21 cellular contexts compared by ENCODE assay signal in the genomic region with DNA sequence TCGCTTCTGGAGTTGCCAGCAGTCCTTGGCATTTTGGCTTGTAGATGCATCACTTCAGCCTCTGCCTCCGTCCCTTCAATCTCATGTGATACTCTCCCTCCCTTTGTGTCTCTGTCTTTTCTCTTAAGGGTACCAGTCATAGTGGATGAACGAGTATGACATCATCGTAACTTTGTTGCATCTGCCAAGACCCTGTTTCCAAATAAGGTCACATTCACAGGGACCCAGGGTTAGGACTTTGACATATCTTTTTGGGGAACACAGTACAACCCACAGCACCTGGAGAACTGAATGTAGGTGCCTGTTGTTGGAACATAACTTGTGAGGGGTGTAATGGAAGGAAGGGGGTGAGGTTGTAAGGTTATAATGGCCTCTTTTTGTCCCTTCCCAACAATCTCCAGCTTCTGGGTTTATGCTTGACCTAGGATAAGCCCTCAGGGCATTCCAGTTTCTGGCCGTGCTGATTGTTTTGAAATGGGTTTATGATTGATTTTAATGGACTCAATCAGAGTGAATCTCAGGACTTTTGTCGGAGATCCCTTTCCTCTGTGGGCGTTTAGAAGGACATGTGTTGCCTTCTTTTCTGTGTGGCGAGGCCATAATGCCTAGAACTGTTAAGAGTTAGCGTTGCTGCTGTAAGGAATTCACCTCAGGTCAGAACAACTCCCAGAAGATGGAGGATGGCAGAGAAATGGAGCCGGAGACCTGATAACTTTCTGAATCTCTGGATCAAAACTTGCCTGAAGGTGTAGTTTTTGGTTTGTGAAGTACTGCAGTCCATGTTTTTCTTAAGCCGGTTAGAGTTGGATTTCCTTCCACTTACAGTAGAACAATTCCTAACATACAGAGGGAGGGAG. TPM values are rescaled to one million over a fixed set of nuclear protein-coding genes. Genes with fewer than 3 reads are reported as not detected.
A peak's percentile ranks its signal among the peaks of the same experiment; 100 is the strongest.
DNase-seq lines count a peak whose midpoint lies in the region; ATAC-seq, FAIRE-seq and TF ChIP-seq lines count a peak whose summit lies in the region.
"Had no signal": no experiment of that assay in that cellular context is flagged by ENCODE, and none has a peak within 500 bp of the region (broad histone marks: within the 10 kb centered on the region; RNA-seq: fewer than 3 reads in every experiment).

No MANE protein-coding gene starts in this region.

- intact Hi-C loops in HepG2 (cut with micrococcal nuclease; ENCODE audit: unreplicated experiment): no loop called here

- H3K27me3 ChIP-seq in bronchial epithelial cell (ENCODE audit: control insufficient read depth, insufficient read depth, low read length) (no peaks in the 10 kb centered on the region), HepG2 (ENCODE audit: control insufficient read depth in 1 of 2, insufficient read depth in 2 of 2, low read length in 2 of 2) (no peaks in the 10 kb centered on the region)

- H3K9ac ChIP-seq in HepG2 (ENCODE audit: insufficient read depth, low read depth, low read length): no peak overlapping the region

- no peaks in the 10 kb centered on the region; the same call in 1 of the 2 replicates for H4K20me1 ChIP-seq in HepG2 (ENCODE audit: insufficient read depth, low read length)

- in situ Hi-C loops in HepG2 (cut with HindIII; ENCODE audit: extremely low pct_ligation_motif_present, low pct_unique_long_range_greater_than_20kb): no loop called here

- peak overlapping the region; percentile 3 for H3K27ac ChIP-seq in HepG2 (ENCODE audit: extremely low read length, insufficient read depth, low read length)
- H3K27ac ChIP-seq: C4-2B had no signal

- H3K79me2 ChIP-seq in HepG2 (ENCODE audit: insufficient read depth, low read length): peaks cover 56% of the 10 kb centered on the region

- no peak overlapping the region for H3K4me2 ChIP-seq in HepG2 (ENCODE audit: low read depth, low read length)

- H3K9me3 Mint-ChIP-seq in activated T-cell treated with anti-CD3 and anti-CD28 coated beads, Interleukin-2, amount 50 U/mL, for 24 hours: no peaks in the 10 kb centered on the region
- H3K9me3 Mint-ChIP-seq in stimulated activated naive B cell treated with anti-CD40 and anti-IgM and Interleukin-4, amounts not matched to agents 10 μg/mL and 1 μg/mL and 100 μg/mL, for 72 hours: no peaks in the 10 kb centered on the region
- H3K9me3 Mint-ChIP-seq: HFFc6 had no signal

- H3K27ac Mint-ChIP-seq in activated T-cell treated with anti-CD3 and anti-CD28 coated beads, Interleukin-2, amount 50 U/mL, for 24 hours: peak overlapping the region; percentile 13
- peak overlapping the region; percentile 26 for H3K27ac Mint-ChIP-seq in stimulated activated naive B cell treated with anti-CD40 and anti-IgM and Interleukin-4, amounts not matched to agents 10 μg/mL and 1 μg/mL and 100 μg/mL, for 72 hours
- H3K27ac Mint-ChIP-seq: HFFc6 had no signal

- TF ChIP-seq CTCF in bronchial epithelial cell (IDR thresholded peaks at IDR 0.05; ENCODE audit: insufficient read depth, low read length, severe bottlenecking) (no peak), HepG2 (CRISPR knock-in tag; IDR thresholded peaks at IDR 0.05) (no peak)

- no peaks in the 10 kb centered on the region for H3K9me3 ChIP-seq in HepG2 (ENCODE audit: low read length)

- H3K4me1 ChIP-seq in HepG2 (ENCODE audit: insufficient read depth, low read length): peaks cover 47% of the 10 kb centered on the region

- BruUV-seq in HepG2 (replicated peaks; lab: Mats Ljungman, UMichigan): no TSS peak

- DNase-seq in activated T-cell treated with anti-CD3 and anti-CD28 coated beads, Interleukin-2, amount 50 U/mL, for 24 hours: no peak
- no peak for DNase-seq in activated T-cell treated with anti-CD3 and anti-CD28 coated beads for 4 hours
- DNase-seq in bronchial epithelial cell (ENCODE audit: low read depth): no peak
- no peak for DNase-seq in HepG2 (ENCODE audit: low spot score)
- DNase-seq in stimulated activated naive B cell treated with anti-CD40 and anti-IgM and Interleukin-4, amounts not matched to agents 10 μg/mL and 1 μg/mL and 100 μg/mL, for 72 hours: no peak
- no peak for DNase-seq in GM03348 (ENCODE audit: low spot score)
- DNase-seq in SW480 (ENCODE audit: low spot score): no peak
- no peak for DNase-seq in NK-92 treated with Interleukin-12 subunit alpha and Interleukin-12 subunit beta, amount 100 ng/mL, for 24 hours (lab: John Stamatoyannopoulos, UW)
- DNase-seq: DMS53, GDM1, HFFc6, KG1, MV-4-11, NCI-H1105 treated with DMSO at 0.1 percent for 48 hours, NCI-H2029 treated with DMSO at 0.1 percent for 48 hours, NCI-H226, NCI-H524, NCI-H774, SIG-M5 had no signal

- no peak overlapping the region for H3K4me3 Mint-ChIP-seq in activated T-cell treated with anti-CD3 and anti-CD28 coated beads, Interleukin-2, amount 50 U/mL, for 24 hours
- no peak overlapping the region for H3K4me3 Mint-ChIP-seq in stimulated activated naive B cell treated with anti-CD40 and anti-IgM and Interleukin-4, amounts not matched to agents 10 μg/mL and 1 μg/mL and 100 μg/mL, for 72 hours
- H3K4me3 Mint-ChIP-seq: HFFc6 had no signal

- TF ChIP-seq POLR2A in HepG2 (IDR thresholded peaks at IDR 0.05; ENCODE audit: insufficient read depth in 1 of 2, low read depth in 2 of 2, low read length in 2 of 2): 0 out of 4 replicates have a peak, but pooled peaks of 1 of the 2 experiments have one; percentile 23

- H3K4me3 ChIP-seq in bronchial epithelial cell (ENCODE audit: low read depth, low read length): no peak overlapping the region
- H3K4me3 ChIP-seq in HepG2 (replicated peaks in 1 of 3; ENCODE audit: insufficient read depth in 1 of 3, low read depth in 2 of 3, low read length in 3 of 3): no peak overlapping the region

- peaks cover 24% of the 10 kb centered on the region for H3K4me1 Mint-ChIP-seq in activated T-cell treated with anti-CD3 and anti-CD28 coated beads, Interleukin-2, amount 50 U/mL, for 24 hours (ENCODE audit: low read depth)
- H3K4me1 Mint-ChIP-seq in stimulated activated naive B cell treated with anti-CD40 and anti-IgM and Interleukin-4, amounts not matched to agents 10 μg/mL and 1 μg/mL and 100 μg/mL, for 72 hours: peaks cover 25 to 45% of the 10 kb centered on the region in 2 donors

- POLR2A ChIA-PET in HepG2 (lab: Yijun Ruan, JAX): no interaction called here

- 96% methylated on average over 11 of the region's 11 CpGs for WGBS in HepG2 (ENCODE audit: low lambda C conversion rate)

- ATAC-seq in HepG2: no peak
- ATAC-seq in stimulated activated naive B cell treated with anti-CD40 and anti-IgM and Interleukin-4, amounts not matched to agents 10 μg/mL and 1 μg/mL and 100 μg/mL, for 72 hours (replicated peaks): no peak
- ATAC-seq: Panc1 had no signal

- CTCF ChIA-PET in HepG2 (lab: Yijun Ruan, JAX; ENCODE audit: low intra/inter-chr PET ratio, low total read pairs): no interaction called here

- TF ChIP-seq RAD21 in HepG2 (CRISPR knock-in tag; IDR thresholded peaks at IDR 0.05): no peak

- TF ChIP-seq EP300 in HepG2 (IDR thresholded peaks at IDR 0.05; ENCODE audit: low read depth in 2 of 2, low read length in 2 of 2) (no peak), HepG2 (CRISPR knock-in tag; IDR thresholded peaks at IDR 0.05; ENCODE audit: borderline replicate concordance) (no peak)

- no peaks in the 10 kb centered on the region for H3K27me3 Mint-ChIP-seq in activated T-cell treated with anti-CD3 and anti-CD28 coated beads, Interleukin-2, amount 50 U/mL, for 24 hours
- H3K27me3 Mint-ChIP-seq in stimulated activated naive B cell treated with anti-CD40 and anti-IgM and Interleukin-4, amounts not matched to agents 10 μg/mL and 1 μg/mL and 100 μg/mL, for 72 hours: no peaks in the 10 kb centered on the region

- FAIRE-seq in bronchial epithelial cell (lab: Jason Lieb, UNC) (peak; percentile 70), HepG2 (lab: Jason Lieb, UNC) (no peak)

- peaks cover 2% of the 10 kb centered on the region for H3K36me3 Mint-ChIP-seq in activated T-cell treated with anti-CD3 and anti-CD28 coated beads, Interleukin-2, amount 50 U/mL, for 24 hours (ENCODE audit: low read depth)
- H3K36me3 Mint-ChIP-seq in stimulated activated naive B cell treated with anti-CD40 and anti-IgM and Interleukin-4, amounts not matched to agents 10 μg/mL and 1 μg/mL and 100 μg/mL, for 72 hours: peaks cover 0 to 3% of the 10 kb centered on the region in 2 donors

- peaks cover 3% of the 10 kb centered on the region for H3K36me3 ChIP-seq in bronchial epithelial cell (ENCODE audit: control insufficient read depth, insufficient read depth, low read length)
- no peaks in the 10 kb centered on the region; a peak in 3 of 5 replicates for H3K36me3 ChIP-seq in HepG2 (replicated peaks in 1 of 2; ENCODE audit: control insufficient read depth in 1 of 2, insufficient read depth in 2 of 2, low read length in 2 of 2)

- H2AFZ ChIP-seq in HepG2 (ENCODE audit: low read length): no peak overlapping the region

TF ChIP-seq in HepG2, 621 proteins besides CTCF, POLR2A, EP300 and RAD21 (continues in another document):
- TF ChIP-seq HOXD1 (CRISPR knock-in tag; IDR thresholded peaks at IDR 0.05) (no peak), POLR2AphosphoS5 (IDR thresholded peaks at IDR 0.05; ENCODE audit: low read depth, low read length) (no peak), ZFP36 (IDR thresholded peaks at IDR 0.05; ENCODE audit: borderline replicate concordance, low read depth, low read length, partially characterized antibody) (no peak), SSRP1 (CRISPR knock-in tag; IDR thresholded peaks at IDR 0.05) (no peak)

RNA-seq across cellular contexts. Expression of a gene that starts 9.2 kb away (rescaled TPM):
- total RNA-seq in bronchial epithelial cell: 50.0 and 55.0 TPM in 2 replicates
- 30.8 and 44.2 TPM in 2 replicates for total RNA-seq in HepG2 (2016; rRNA removed; fragmentation: Illumina TruSeq; extraction: Trizol)
- 3.7 and 4.2 TPM in 2 replicates for total RNA-seq in HepG2 (2016; cell fraction: cytosol; rRNA removed; fragmentation: Illumina TruSeq; extraction: Trizol; ENCODE audit: low read depth)
- 27.2 and 45.7 TPM in 2 replicates for total RNA-seq in HepG2 (2016; cell fraction: insoluble cytoplasmic fraction; rRNA removed; fragmentation: Illumina TruSeq; extraction: Trizol)
- total RNA-seq in HepG2 (2016; cell fraction: membrane; rRNA removed; fragmentation: Illumina TruSeq; extraction: Trizol): 9.6 and 11.5 TPM in 2 replicates
- 61.1 and 74.3 TPM in 2 replicates for total RNA-seq in HepG2 (2016; cell fraction: nucleus; rRNA removed; fragmentation: Illumina TruSeq; extraction: Trizol)
- 81.1 and 97.2 TPM in 2 replicates for polyA plus RNA-seq in HepG2 (2011; rRNA removed)
- polyA plus RNA-seq in HepG2 (2011; cell fraction: cytosol; rRNA removed): 56.4 and 83.6 TPM in 2 replicates
- 56.4 and 62.4 TPM in 2 replicates for polyA plus RNA-seq in HepG2 (2011; cell fraction: nucleus; rRNA removed)
- polyA plus RNA-seq in HepG2 (2012): 69.4 and 78.7 TPM in 2 replicates
- polyA plus RNA-seq in HepG2 (2016; cell fraction: cytosol; fragmentation: Illumina TruSeq; extraction: Trizol; ENCODE audit: low read depth): 1.8 and 2.0 TPM in 2 replicates
- 14.7 and 16.4 TPM in 2 replicates for polyA plus RNA-seq in HepG2 (2016; cell fraction: insoluble cytoplasmic fraction; fragmentation: Illumina TruSeq; extraction: Trizol; ENCODE audit: low read depth)
- 4.0 and 4.6 TPM in 2 replicates for polyA plus RNA-seq in HepG2 (2016; cell fraction: membrane; fragmentation: Illumina TruSeq; extraction: Trizol; ENCODE audit: low read depth)
- polyA plus RNA-seq in HepG2 (2016; cell fraction: nucleus; fragmentation: Illumina TruSeq; extraction: Trizol; ENCODE audit: insufficient read depth, low read depth): 41.8 and 43.9 TPM in 2 replicates
- 12.4 and 245 TPM in 2 replicates for polyA minus RNA-seq in HepG2 (2011; rRNA and poly(A)+ RNA removed; ENCODE audit: low replicate concordance)
- 92.1 and 130 TPM in 2 replicates for polyA minus RNA-seq in HepG2 (2011; cell fraction: cytosol; rRNA and poly(A)+ RNA removed)
- 123 and 165 TPM in 2 replicates for polyA minus RNA-seq in HepG2 (2011; cell fraction: nucleus; rRNA and poly(A)+ RNA removed)
